22 cellular contexts compared by ENCODE assay signal in genomic region chr11:122327528-122327927, GRCh38.
"Had no signal": no experiment of that assay in that cellular context is flagged by ENCODE, and none has a peak within 500 bp of the region (broad histone marks: within the 10 kb centered on the region; RNA-seq: fewer than 3 reads in every experiment).

No MANE protein-coding gene starts in this region.

- H3K4me1 ChIP-seq: gastrocnemius medialis, left lung had no signal

- H3K4me3 Mint-ChIP-seq: mesothelial cell of epicardium; naive B cell; naive thymus-derived CD8-positive, alpha-beta T cell had no signal

- H3K36me3 Mint-ChIP-seq: mesothelial cell of epicardium; naive B cell; naive thymus-derived CD8-positive, alpha-beta T cell had no signal

- H3K27me3 ChIP-seq: dorsolateral prefrontal cortex, esophagus squamous epithelium, gastrocnemius medialis, heart right ventricle, left lung had no signal

- DNase-seq: dermis blood vessel endothelial cell; dorsolateral prefrontal cortex; effector CD4-positive, alpha-beta T cell; effector memory CD4-positive, alpha-beta T cell; esophagus squamous epithelium; foreskin fibroblast; foreskin melanocyte; gastrocnemius medialis; glutamatergic neuron; head of caudate nucleus; heart right ventricle; hippocampal formation; left cardiac atrium; left lung; left ventricle myocardium superior; lower lobe of right lung; mesenchymal stem cell; mucosa of descending colon; naive B cell; naive thymus-derived CD8-positive, alpha-beta T cell had no signal

- H3K9me3 ChIP-seq: esophagus squamous epithelium, gastrocnemius medialis, heart right ventricle, left lung, lower lobe of right lung, mucosa of descending colon had no signal

- H3K27ac Mint-ChIP-seq: mesothelial cell of epicardium; naive B cell; naive thymus-derived CD8-positive, alpha-beta T cell had no signal

- H3K36me3 ChIP-seq: esophagus squamous epithelium, gastrocnemius medialis, heart right ventricle, left lung, lower lobe of right lung had no signal

- H3K4me3 ChIP-seq: coronary artery, dorsolateral prefrontal cortex, esophagus squamous epithelium, gastrocnemius medialis, heart right ventricle, left lung, lower lobe of right lung, mucosa of descending colon had no signal

- H3K4me1 Mint-ChIP-seq: mesothelial cell of epicardium; naive B cell; naive thymus-derived CD8-positive, alpha-beta T cell had no signal

- H3K9me3 Mint-ChIP-seq: mesothelial cell of epicardium had no signal

- H3K27ac ChIP-seq: coronary artery, dorsolateral prefrontal cortex, esophagus squamous epithelium, gastrocnemius medialis, heart right ventricle, left lung, lower lobe of right lung had no signal

- ATAC-seq: gastrocnemius medialis; heart right ventricle; left cardiac atrium; left lung; left ventricle myocardium superior; lower lobe of right lung; mucosa of descending colon; naive thymus-derived CD8-positive, alpha-beta T cell had no signal
